Comparison of ENCODE assay signal across 8 cellular contexts in genomic region chr21:45140346-45140940, GRCh38.
DNase-seq lines count a peak whose midpoint lies in the region; ATAC-seq and TF ChIP-seq lines count a peak whose summit lies in the region.

No MANE protein-coding gene starts in this region.

- H3K27me3 ChIP-seq in MM.1S (replicated peaks; ENCODE audit: insufficient read depth, low read length): peaks cover 82% of the 10 kb centered on the region
- no peaks in the 10 kb centered on the region for H3K27me3 ChIP-seq in ovary

- no peaks in the 10 kb centered on the region for H3F3A ChIP-seq in MM.1S (ENCODE audit: insufficient read depth, low read length)

- TF ChIP-seq POLR2A in ovary (IDR thresholded peaks at IDR 0.05): no peak

- CTCF ChIA-PET in RWPE1 (lab: Yijun Ruan, JAX): interaction anchor here (0.5 to 1.9 kb wide), 34 partner anchors 9 to 1150 kb away, joined by 3 to 10 read pairs (median 3); partner anchors contain the start of gene POFUT2

- no peak for TF ChIP-seq EP300 in ovary (IDR thresholded peaks at IDR 0.05)

- no peaks in the 10 kb centered on the region for H3K4me1 ChIP-seq in MM.1S (ENCODE audit: low read length)
- no peaks in the 10 kb centered on the region for H3K4me1 ChIP-seq in ovary (ENCODE audit: insufficient read depth)

- H3K79me2 ChIP-seq in MM.1S (ENCODE audit: low read length): no peaks in the 10 kb centered on the region

- POLR2A ChIA-PET in RWPE1 (lab: Yijun Ruan, JAX; ENCODE audit: low non-redundant PET): interaction anchor here (0.6 kb wide), 1 partner anchor 208 kb away, joined by 4 read pairs; no protein-coding TSS in a partner anchor

- no peaks in the 10 kb centered on the region for H3K9me3 ChIP-seq in MM.1S (replicated peaks; ENCODE audit: insufficient read depth, low read length)
- no peaks in the 10 kb centered on the region for H3K9me3 ChIP-seq in ovary

- H3K9ac ChIP-seq in MM.1S (ENCODE audit: low read length): no peak overlapping the region

- ATAC-seq in GM19467 (IDR thresholded peaks at IDR 0.05; ENCODE audit: unreplicated experiment): peak; percentile 76
- no peak for ATAC-seq in HG03457 (IDR thresholded peaks at IDR 0.05; ENCODE audit: unreplicated experiment)

- no peaks in the 10 kb centered on the region for H3K9me2 ChIP-seq in MM.1S (replicated peaks; ENCODE audit: insufficient read depth, low read length)

- 16 to 22% (median 18%) methylated on average over 9 of the region's 9 CpGs for WGBS in ovary, 3 donors

- no peaks in the 10 kb centered on the region for H4K20me1 ChIP-seq in MM.1S (ENCODE audit: insufficient read depth, low read length)

- no peak overlapping the region for H3K4me2 ChIP-seq in MM.1S (ENCODE audit: low read depth, low read length)

- intact Hi-C loops in ovary (cut with DNase I): loop anchor here in 3 of 4 donors (5.0 to 10.0 kb wide), 3 partner anchors 147 to 314 kb away; partner anchors contain the start of gene POFUT2 (in 1 of the 3)

- H2AFZ ChIP-seq in MM.1S (ENCODE audit: low read length): no peak overlapping the region

- DNase-seq in CD1c-positive myeloid dendritic cell (ENCODE audit: extremely low spot score): peak; percentile 85
- DNase-seq in MM.1S: peak; percentile 87
- DNase-seq in RWPE1 (ENCODE audit: low spot score): peak; percentile 78
- peak; percentile 32 for DNase-seq in activated gamma-delta T cell treated with anti-CD3 and anti-CD28 coated beads, Interleukin-2, amount 50 U/mL, for 16 hours (ENCODE audit: low read depth)
- peak; percentile 74 for DNase-seq in germinal center (ENCODE audit: low spot score)
- DNase-seq in ovary: peak; percentile 65 to 80 (median 72)

- TF ChIP-seq CTCF in MM.1S (IDR thresholded peaks at IDR 0.05; ENCODE audit: low read length): peak; percentile 97
- TF ChIP-seq CTCF in RWPE1 (conservative IDR thresholded peaks at IDR 0.05; ENCODE audit: low read depth): peak; percentile 85
- TF ChIP-seq CTCF in ovary (IDR thresholded peaks at IDR 0.05): peak; percentile 57 to 73 (median 67)

- H3K27ac ChIP-seq in MM.1S (ENCODE audit: low read length): no peak overlapping the region
- H3K27ac ChIP-seq in RWPE1: no peak overlapping the region
- H3K27ac ChIP-seq in ovary: no peak overlapping the region

- H3K36me3 ChIP-seq in MM.1S (replicated peaks; ENCODE audit: insufficient read depth, low read length): no peaks in the 10 kb centered on the region
- H3K36me3 ChIP-seq in ovary: no peaks in the 10 kb centered on the region

- H3K4me3 ChIP-seq in MM.1S (ENCODE audit: low read length): no peak overlapping the region
- no peak overlapping the region for H3K4me3 ChIP-seq in ovary

Comparison
In these comparisons a context has a peak if more than half of its experiments do, and no peak if none do; other contexts are left out.
1. DNase-seq: peak in every context shown above with its lines; median percentile 87 in MM.1S; 85 in CD1c-positive myeloid dendritic cell; 78 in RWPE1; 74 in germinal center; 72 in ovary; 32 in activated gamma-delta T cell treated with anti-CD3 and anti-CD28 coated beads, Interleukin-2, amount 50 U/mL, for 16 hours.